Comparison of ENCODE assay signal across 9 cellular contexts in the genomic region with DNA sequence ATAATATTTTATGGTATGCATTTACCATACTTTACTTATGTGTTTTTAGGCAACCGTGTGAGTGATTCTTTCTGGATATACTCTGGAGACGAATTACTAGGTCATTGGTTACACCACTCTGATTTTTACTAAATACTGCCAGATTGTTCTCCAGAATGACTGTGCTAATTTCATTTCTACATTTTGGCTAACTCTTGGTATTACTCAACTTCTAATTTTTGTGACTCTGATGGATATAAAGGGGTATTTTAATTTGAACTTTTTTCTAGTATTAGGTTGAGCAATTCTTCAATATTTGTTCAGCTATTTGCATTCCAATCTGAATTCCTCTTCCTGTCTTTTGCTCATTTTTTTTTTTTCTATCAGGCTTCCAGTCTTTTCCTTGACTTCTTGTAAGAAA.
DNase-seq lines count a peak whose midpoint lies in the region; ATAC-seq, FAIRE-seq and TF ChIP-seq lines count a peak whose summit lies in the region.
"Had no signal": no experiment of that assay in that cellular context is flagged by ENCODE, and none has a peak within 500 bp of the region (broad histone marks: within the 10 kb centered on the region; RNA-seq: fewer than 3 reads in every experiment).

No MANE protein-coding gene starts in this region.

- DNase-seq in A549 (ENCODE audit: low read depth in 1 of 2, low spot score in 1 of 2) = no peak
- no peak for DNase-seq in natural killer cell
- DNase-seq in NCI-H1105 (lab: John Stamatoyannopoulos, UW) = no peak
- no peak for DNase-seq in NCI-H1092 (lab: John Stamatoyannopoulos, UW)
- no peak for DNase-seq in kidney tubule cell (ENCODE audit: low spot score)
- DNase-seq: CD8-positive, alpha-beta T cell had no signal

- H3K27ac Mint-ChIP-seq in dendritic cell treated with granulocyte-macrophage colony-stimulating factor and Interleukin-4, amounts not matched to agents 40 ng/mL and 50 ng/mL, for 4 days = peak overlapping the region; percentile 71
- H3K27ac Mint-ChIP-seq in natural killer cell = no peak overlapping the region
- H3K27ac Mint-ChIP-seq: CD8-positive, alpha-beta T cell had no signal

- no peak overlapping the region for H3K27ac ChIP-seq in A549

- TF ChIP-seq EP300 in A549 (IDR thresholded peaks at IDR 0.05) = no peak

- no peaks in the 10 kb centered on the region for H3K9me3 ChIP-seq in A549

- CTCF ChIA-PET in A549 (lab: Yijun Ruan, JAX) = no interaction called here

- H3K36me3 Mint-ChIP-seq in dendritic cell treated with granulocyte-macrophage colony-stimulating factor and Interleukin-4, amounts not matched to agents 40 ng/mL and 50 ng/mL, for 4 days (ENCODE audit: low read depth) = no peaks in the 10 kb centered on the region
- H3K36me3 Mint-ChIP-seq in natural killer cell = no peaks in the 10 kb centered on the region
- H3K36me3 Mint-ChIP-seq: CD8-positive, alpha-beta T cell had no signal

- H3K4me3 ChIP-seq in A549 = no peak overlapping the region

- TF ChIP-seq CTCF in A549 (IDR thresholded peaks at IDR 0.05) (no peak), natural killer cell (IDR thresholded peaks at IDR 0.05) (no peak)

- ATAC-seq in A549 (no peak), GM19023 (IDR thresholded peaks at IDR 0.05; ENCODE audit: unreplicated experiment) (peak; percentile 74), HG03025 (IDR thresholded peaks at IDR 0.05; ENCODE audit: low FRiP score, unreplicated experiment) (peak; percentile 43), natural killer cell (no peak)
- ATAC-seq: CD8-positive, alpha-beta T cell had no signal

- H3K4me1 ChIP-seq in A549 = peaks cover 13% of the 10 kb centered on the region; the same call in 2 of the 3 replicates

- no peak for FAIRE-seq in A549 (lab: Jason Lieb, UNC)

- no peak for TF ChIP-seq RAD21 in A549 (conservative IDR thresholded peaks at IDR 0.05 in 1 of 2, IDR thresholded peaks at IDR 0.05 in 1 of 2)

- POLR2A ChIA-PET in A549 (lab: Yijun Ruan, JAX) = no interaction called here

- peaks cover 7% of the 10 kb centered on the region for H3K9me3 Mint-ChIP-seq in dendritic cell treated with granulocyte-macrophage colony-stimulating factor and Interleukin-4, amounts not matched to agents 40 ng/mL and 50 ng/mL, for 4 days
- no peaks in the 10 kb centered on the region for H3K9me3 Mint-ChIP-seq in natural killer cell
- H3K9me3 Mint-ChIP-seq: CD8-positive, alpha-beta T cell had no signal

- no peaks in the 10 kb centered on the region for H3K27me3 Mint-ChIP-seq in dendritic cell treated with granulocyte-macrophage colony-stimulating factor and Interleukin-4, amounts not matched to agents 40 ng/mL and 50 ng/mL, for 4 days
- H3K27me3 Mint-ChIP-seq in natural killer cell (ENCODE audit: low read depth in 2 of 2) = peaks cover 0 to under 1% of the 10 kb centered on the region in 2 donors

- peaks cover 12% of the 10 kb centered on the region for H3K4me1 Mint-ChIP-seq in dendritic cell treated with granulocyte-macrophage colony-stimulating factor and Interleukin-4, amounts not matched to agents 40 ng/mL and 50 ng/mL, for 4 days (ENCODE audit: low read depth)
- no peaks in the 10 kb centered on the region for H3K4me1 Mint-ChIP-seq in natural killer cell

- H3K4me3 Mint-ChIP-seq in dendritic cell treated with granulocyte-macrophage colony-stimulating factor and Interleukin-4, amounts not matched to agents 40 ng/mL and 50 ng/mL, for 4 days = no peak overlapping the region
- no peak overlapping the region for H3K4me3 Mint-ChIP-seq in natural killer cell
- H3K4me3 Mint-ChIP-seq: CD8-positive, alpha-beta T cell had no signal

- 13% methylated on average over 2 of the region's 2 CpGs for WGBS in A549 (ENCODE audit: missing lambda C conversion rate)

- peak overlapping the region; percentile 25; the same call in 1 of the 3 replicates for H3K4me2 ChIP-seq in A549

- intact Hi-C loops in dendritic cell treated with granulocyte-macrophage colony-stimulating factor and Interleukin-4, amounts not matched to agents 40 ng/mL and 50 ng/mL, for 4 days (cut with micrococcal nuclease) = loop anchor here (5.0 kb wide), 1 partner anchor 78 kb away; no protein-coding TSS in a partner anchor
- intact Hi-C loops in natural killer cell (cut with micrococcal nuclease) = no loop called here

- no peak for TF ChIP-seq POLR2A in A549 (IDR thresholded peaks at IDR 0.05; ENCODE audit: low read length)

TF ChIP-seq in A549, 52 proteins besides CTCF, POLR2A, EP300 and RAD21:
- TF ChIP-seq, protein P1, sequence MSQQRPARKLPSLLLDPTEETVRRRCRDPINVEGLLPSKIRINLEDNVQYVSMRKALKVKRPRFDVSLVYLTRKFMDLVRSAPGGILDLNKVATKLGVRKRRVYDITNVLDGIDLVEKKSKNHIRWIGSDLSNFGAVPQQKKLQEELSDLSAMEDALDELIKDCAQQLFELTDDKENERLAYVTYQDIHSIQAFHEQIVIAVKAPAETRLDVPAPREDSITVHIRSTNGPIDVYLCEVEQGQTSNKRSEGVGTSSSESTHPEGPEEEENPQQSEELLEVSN (IDR thresholded peaks at IDR 0.05; ENCODE audit: borderline replicate concordance, low read depth) = no peak
- TF ChIP-seq NFE2L2 (conservative IDR thresholded peaks at IDR 0.05; ENCODE audit: low read length) = 0 out of 2 replicates have a peak, but pooled peaks have one; percentile 20
- no peak for TF ChIP-seq MAZ (IDR thresholded peaks at IDR 0.05; ENCODE audit: borderline replicate concordance, low read depth, low read length)
- TF ChIP-seq CBX2 (IDR thresholded peaks at IDR 0.05; ENCODE audit: borderline replicate concordance, low read depth) = no peak
TF ChIP-seq in A549: peak in this region for 1.

Comparison
In these comparisons a context has a peak if more than half of its experiments do, and no peak if none do; other contexts are left out.
1. ATAC-seq: peak in GM19023 (single experiment) and HG03025 (single experiment); none in A549 (0 of 2) and natural killer cell (0 of 3).